ENCODE assay signal across 13 cellular contexts in the genomic region with DNA sequence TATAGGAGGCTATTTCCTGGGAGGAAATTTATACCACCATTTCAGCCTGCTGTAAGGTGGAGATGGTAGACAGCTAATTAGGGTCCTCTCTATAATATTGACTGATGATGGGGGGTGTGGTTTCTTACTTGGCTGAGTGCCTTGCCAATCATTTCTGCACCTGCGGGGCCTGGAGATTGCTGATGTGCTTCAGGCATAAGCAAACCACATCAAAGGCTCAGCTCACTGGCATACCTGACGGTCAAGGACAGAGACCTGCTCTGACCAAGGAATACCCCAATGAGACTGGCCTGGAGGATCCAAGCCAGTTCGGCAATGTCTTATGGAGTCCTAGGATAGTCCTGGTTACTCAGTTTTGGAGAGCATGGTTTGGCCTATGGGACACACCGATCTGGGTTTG.
"Had no signal": no experiment of that assay in that cellular context is flagged by ENCODE, and none has a peak within 500 bp of the region (broad histone marks: within the 10 kb centered on the region; RNA-seq: fewer than 3 reads in every experiment).

No MANE protein-coding gene starts in this region.

- H3K27ac Mint-ChIP-seq: activated CD4-positive, alpha-beta memory T cell treated with anti-CD3 and anti-CD28 coated beads, Interleukin-2, amount 10 ng/mL, durations not matched to agents 7 days and 5 days; activated CD4-positive, alpha-beta T cell treated with anti-CD3 and anti-CD28 coated beads for 36 hours; activated T-cell treated with anti-CD3 and anti-CD28 coated beads, Interleukin-2, amount 50 U/mL, for 72 hours; mesothelial cell of epicardium; neural progenitor cell had no signal

- H3K27me3 ChIP-seq: dorsolateral prefrontal cortex, neural progenitor cell, ovary, thyroid gland, uterus had no signal

- H3K4me3 ChIP-seq: dorsolateral prefrontal cortex, lower lobe of right lung, neural progenitor cell, ovary, thyroid gland, uterus had no signal

- H3K36me3 ChIP-seq: lower lobe of right lung, neural progenitor cell, ovary, thyroid gland, uterus had no signal

- H3K9me3 Mint-ChIP-seq: activated CD4-positive, alpha-beta memory T cell treated with anti-CD3 and anti-CD28 coated beads, Interleukin-2, amount 10 ng/mL, durations not matched to agents 7 days and 5 days; activated T-cell treated with anti-CD3 and anti-CD28 coated beads, Interleukin-2, amount 50 U/mL, for 72 hours; mesothelial cell of epicardium; neural progenitor cell had no signal

- DNase-seq: activated CD4-positive, alpha-beta memory T cell treated with anti-CD3 and anti-CD28 coated beads, Interleukin-2, amount 10 ng/mL, durations not matched to agents 7 days and 5 days; activated CD4-positive, alpha-beta T cell treated with anti-CD3 and anti-CD28 coated beads for 36 hours; activated T-cell treated with anti-CD3 and anti-CD28 coated beads, Interleukin-2, amount 50 U/mL, for 72 hours; dorsolateral prefrontal cortex; left cardiac atrium; lower lobe of right lung; ovary; stimulated activated CD4-positive, alpha-beta T cell treated with anti-CD3 and anti-CD28 coated beads, Interleukin-4, amount 100 ng/mL, for 1 hour; thyroid gland; uterus had no signal

- H3K27ac ChIP-seq: dorsolateral prefrontal cortex, lower lobe of right lung, neural progenitor cell, ovary, thyroid gland, uterus, VCaP had no signal

- H3K9me3 ChIP-seq: lower lobe of right lung, ovary, thyroid gland, uterus had no signal

- H3K4me3 Mint-ChIP-seq: activated CD4-positive, alpha-beta memory T cell treated with anti-CD3 and anti-CD28 coated beads, Interleukin-2, amount 10 ng/mL, durations not matched to agents 7 days and 5 days; activated CD4-positive, alpha-beta T cell treated with anti-CD3 and anti-CD28 coated beads for 36 hours; activated T-cell treated with anti-CD3 and anti-CD28 coated beads, Interleukin-2, amount 50 U/mL, for 72 hours; mesothelial cell of epicardium; neural progenitor cell had no signal

- H3K27me3 Mint-ChIP-seq: activated CD4-positive, alpha-beta memory T cell treated with anti-CD3 and anti-CD28 coated beads, Interleukin-2, amount 10 ng/mL, durations not matched to agents 7 days and 5 days; activated CD4-positive, alpha-beta T cell treated with anti-CD3 and anti-CD28 coated beads for 36 hours had no signal

- H3K36me3 Mint-ChIP-seq: neural progenitor cell had no signal

- H3K4me1 ChIP-seq: lower lobe of right lung, neural progenitor cell, uterus had no signal
